ENCODE assay signal across 30 cellular contexts in the genomic region with DNA sequence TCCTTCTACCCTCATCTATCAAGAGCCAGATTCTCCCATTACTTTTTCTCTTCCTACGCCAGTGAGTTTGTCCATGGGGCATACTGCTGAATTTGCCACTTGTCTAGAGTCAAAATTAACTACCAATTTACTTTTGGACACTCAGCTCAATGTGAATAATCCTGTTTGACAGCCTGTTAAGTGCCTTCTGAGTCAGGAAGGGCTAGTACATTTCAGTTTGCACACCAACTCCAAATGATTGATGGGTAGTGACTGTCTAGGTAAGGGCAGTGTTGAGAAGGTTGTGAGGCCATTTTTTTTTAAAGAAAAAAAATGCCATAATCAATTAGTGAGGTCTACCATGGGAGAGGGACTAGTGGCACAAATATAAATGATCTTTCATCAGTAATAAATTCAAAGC. TPM values are rescaled to one million over a fixed set of nuclear protein-coding genes. Genes with fewer than 3 reads are reported as not detected.
"Had no signal": no experiment of that assay in that cellular context is flagged by ENCODE, and none has a peak within 500 bp of the region (broad histone marks: within the 10 kb centered on the region; RNA-seq: fewer than 3 reads in every experiment).

No MANE protein-coding gene starts in this region.

- H3K4me1 ChIP-seq: adrenal gland, body of pancreas, breast epithelium, Peyer's patch, SJSA1 had no signal

- H3K4me3 ChIP-seq: adrenal gland, body of pancreas, breast epithelium, Peyer's patch, SJSA1 had no signal

- H3K4me2 ChIP-seq: SK-N-SH had no signal

- H3K9me3 ChIP-seq: adrenal gland, body of pancreas, breast epithelium, Peyer's patch, SJSA1, SK-N-SH had no signal

- H3K9ac ChIP-seq: SK-N-SH had no signal

- H3K27ac ChIP-seq: adrenal gland, body of pancreas, breast epithelium, Peyer's patch, SJSA1 had no signal

- H3K36me3 ChIP-seq: adrenal gland, breast epithelium, Peyer's patch, SJSA1 had no signal

- ATAC-seq: activated CD4-positive, alpha-beta T cell treated with anti-CD3 and anti-CD28 coated beads for 36 hours; activated CD4-positive, CD25-positive, alpha-beta regulatory T cell treated with anti-CD3 and anti-CD28 coated beads, Interleukin-2, amount 50 U/mL, for 24 hours; activated naive CD4-positive, alpha-beta T cell treated with anti-CD3 and anti-CD28 coated beads, Interleukin-2, amount 50 U/mL, for 72 hours; activated T-cell treated with anti-CD3 and anti-CD28 coated beads, Interleukin-2, amount 50 U/mL, for 4 hours; body of pancreas; WTC11 had no signal

- H3K9me2 ChIP-seq: SK-N-SH had no signal

- DNase-seq: activated CD4-positive, alpha-beta memory T cell treated with anti-CD3 and anti-CD28 coated beads for 36 hours; activated CD4-positive, alpha-beta T cell treated with anti-CD3 and anti-CD28 coated beads for 36 hours; activated CD4-positive, alpha-beta T cell treated with anti-CD3 and anti-CD28 coated beads, Interleukin-2, amount 50 U/mL, for 1 hour; activated CD8-positive, alpha-beta memory T cell treated with anti-CD3 and anti-CD28 coated beads, Interleukin-2, amount 50 U/mL, for 4 hours; activated gamma-delta T cell treated with Interleukin-2 at 50 U/mL for 16 hours; activated naive CD4-positive, alpha-beta T cell treated with anti-CD3 and anti-CD28 coated beads for 36 hours; activated T-cell treated with anti-CD3 and anti-CD28 coated beads for 4 hours; activated T-cell treated with anti-CD3 and anti-CD28 coated beads, Interleukin-2, amount 50 U/mL, for 4 hours; adrenal gland; body of pancreas; caudate nucleus; cerebellar nuclear complex; Kasumi-1; KG1; MM.1S; MV-4-11; NCI-H1092; NCI-H187 treated with DMSO at 0.1 percent for 48 hours; NCI-H2081; NCI-H446; NCI-H524 treated with DMSO at 0.1 percent for 48 hours; Peyer's patch; RPMI8226; SHP77 treated with DMSO at 0.1 percent for 48 hours; SK-N-SH had no signal

- H3K27me3 ChIP-seq: adrenal gland, body of pancreas, breast epithelium, Peyer's patch had no signal

RNA-seq across cellular contexts. Expression of gene TRIM9, which starts 21.8 kb away (rescaled TPM):
- total RNA-seq: SJSA1 had no signal
